11 cellular contexts compared by ENCODE assay signal in the genomic region with DNA sequence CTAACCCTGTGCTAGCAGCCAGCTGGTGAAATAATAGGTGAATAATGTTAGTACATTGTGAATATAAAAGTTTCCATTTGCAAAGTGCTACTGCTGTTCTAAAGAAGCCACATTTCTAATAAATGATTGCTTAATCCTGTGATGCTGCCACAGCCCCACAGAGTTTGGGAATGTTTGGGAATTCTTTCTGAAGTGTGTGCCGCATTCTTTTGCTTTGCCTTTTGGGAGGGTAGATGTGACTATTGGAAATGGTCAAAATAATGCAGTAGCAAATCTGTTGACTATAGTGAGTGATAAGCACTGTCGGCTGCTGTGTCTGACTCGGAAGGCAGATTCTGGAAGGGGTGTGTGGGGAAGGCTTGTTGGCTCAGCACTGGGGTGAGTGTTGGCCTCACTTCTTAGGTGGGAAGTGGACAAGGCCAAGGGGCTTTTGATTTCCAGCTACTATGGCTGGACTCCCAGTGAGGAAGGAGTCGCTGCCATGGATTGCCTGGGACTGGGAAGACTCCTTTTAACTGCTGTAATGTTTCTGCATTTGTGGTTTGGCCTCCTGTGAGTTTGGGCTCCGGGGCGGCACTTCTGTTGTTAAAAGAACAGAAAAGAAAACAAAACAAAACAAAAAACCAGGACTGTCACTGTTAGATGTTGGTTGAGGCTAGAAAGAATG. TPM values are rescaled to one million over a fixed set of nuclear protein-coding genes. Genes with fewer than 3 reads are reported as not detected.
DNase-seq lines count a peak whose midpoint lies in the region; ATAC-seq, FAIRE-seq and TF ChIP-seq lines count a peak whose summit lies in the region.
"Had no signal": no experiment of that assay in that cellular context is flagged by ENCODE, and none has a peak within 500 bp of the region (broad histone marks: within the 10 kb centered on the region; RNA-seq: fewer than 3 reads in every experiment).

No MANE protein-coding gene starts in this region.

- intact Hi-C loops in Caco-2 (cut with micrococcal nuclease; ENCODE audit: unreplicated experiment) (no loop called here), left cardiac atrium (cut with DNase I) (no loop called here), sigmoid colon (cut with DNase I) (loop anchor here (5.0 kb wide), 1 partner anchor 38 kb away; no protein-coding TSS in a partner anchor)

- H3K4me1 Mint-ChIP-seq in Caco-2 (ENCODE audit: low read depth, unreplicated experiment): peaks cover 57% of the 10 kb centered on the region
- peaks cover 39% of the 10 kb centered on the region for H3K4me1 Mint-ChIP-seq in astrocyte (ENCODE audit: low read depth, unreplicated experiment)

- no peak overlapping the region for H3K4me3 ChIP-seq in Caco-2 (ENCODE audit: low read depth, low read length)
- H3K4me3 ChIP-seq in astrocyte (ENCODE audit: insufficient read depth, low read depth, low read length): no peak overlapping the region
- no peak overlapping the region for H3K4me3 ChIP-seq in sigmoid colon

- H3K27me3 ChIP-seq in Caco-2 (replicated peaks; ENCODE audit: control insufficient read depth, insufficient read depth, low read length): no peaks in the 10 kb centered on the region
- peaks cover 51% of the 10 kb centered on the region for H3K27me3 ChIP-seq in astrocyte (ENCODE audit: insufficient read depth, low read length)
- H3K27me3 ChIP-seq in sigmoid colon: no peaks in the 10 kb centered on the region

- 76 to 84% methylated on average over 6 of the region's 6 CpGs for WGBS in sigmoid colon, 2 donors

- no peak overlapping the region for H3K27ac ChIP-seq in astrocyte (ENCODE audit: low read depth, low read length)
- peak overlapping the region; percentile 59 to 80 (median 62) for H3K27ac ChIP-seq in sigmoid colon

- TF ChIP-seq POLR2A in sigmoid colon (IDR thresholded peaks at IDR 0.05): no peak

- no peak overlapping the region for H3K9ac ChIP-seq in astrocyte (ENCODE audit: low read length)

- DNase-seq in Caco-2: no peak
- no peak for DNase-seq in astrocyte (ENCODE audit: low read depth)
- DNase-seq in left cardiac atrium: peak; percentile 55
- peak; percentile 71 for DNase-seq in sigmoid colon
- DNase-seq in activated naive CD4-positive, alpha-beta T cell treated with anti-CD3 and anti-CD28 coated beads, Interleukin-2, amount 50 U/mL, for 16 hours: no peak
- no peak for DNase-seq in activated CD4-positive, alpha-beta T cell treated with anti-CD3 and anti-CD28 coated beads, Interleukin-2, amount 50 U/mL, for 1 hour
- DNase-seq in mucosa of gallbladder (ENCODE audit: low spot score): no peak
- DNase-seq: GOT3; NCI-H187; stimulated activated naive CD8-positive, alpha-beta T cell treated with anti-CD3 and anti-CD28 coated beads, Interleukin-15, Interleukin-2, amounts not matched to agents 100 U/mL and 50 U/mL, for 24 hours had no signal

- no peaks in the 10 kb centered on the region for H3K9me3 Mint-ChIP-seq in Caco-2 (ENCODE audit: unreplicated experiment)
- no peaks in the 10 kb centered on the region for H3K9me3 Mint-ChIP-seq in astrocyte (ENCODE audit: unreplicated experiment)

- no peaks in the 10 kb centered on the region for H4K20me1 ChIP-seq in astrocyte (ENCODE audit: insufficient read depth, low read length)

- TF ChIP-seq CTCF in Caco-2 (IDR thresholded peaks at IDR 0.05; ENCODE audit: insufficient read depth in 1 of 2, low read depth in 1 of 2, low read length in 1 of 2, severe bottlenecking in 1 of 2, unreplicated experiment in 1 of 2) (no peak), astrocyte (IDR thresholded peaks at IDR 0.05; ENCODE audit: insufficient read depth, low read depth, low read length) (no peak), sigmoid colon (IDR thresholded peaks at IDR 0.05) (no peak)

- H2AFZ ChIP-seq in astrocyte (ENCODE audit: low read depth, low read length): no peak overlapping the region

- H3K27ac Mint-ChIP-seq in Caco-2 (ENCODE audit: unreplicated experiment) (peak overlapping the region; percentile 90), astrocyte (ENCODE audit: unreplicated experiment) (peak overlapping the region; percentile 78)

- no peak for TF ChIP-seq EP300 in sigmoid colon (IDR thresholded peaks at IDR 0.05)

- H3K4me3 Mint-ChIP-seq in Caco-2 (ENCODE audit: unreplicated experiment) (peak overlapping the region; percentile 72), astrocyte (ENCODE audit: unreplicated experiment) (no peak overlapping the region)

- CTCF ChIA-PET in Caco-2 (lab: Charles Lee): interaction anchor here (1.4 to 1.8 kb wide), 2 partner anchors 100 to 182 kb away, joined by 8 to 11 read pairs; no protein-coding TSS in a partner anchor

- no peak overlapping the region for H3K4me2 ChIP-seq in astrocyte (ENCODE audit: low read length)

- H3K36me3 Mint-ChIP-seq in Caco-2 (ENCODE audit: insufficient read depth, unreplicated experiment): peaks cover 6% of the 10 kb centered on the region
- no peaks in the 10 kb centered on the region for H3K36me3 Mint-ChIP-seq in astrocyte (ENCODE audit: low read depth, unreplicated experiment)

- POLR2A ChIA-PET in Caco-2 (lab: Charles Lee): interaction anchor here (1.4 kb wide), 1 partner anchor 130 kb away, joined by 5 read pairs; no protein-coding TSS in a partner anchor

- H3K36me3 ChIP-seq in Caco-2 (ENCODE audit: control insufficient read depth, insufficient read depth, low read length): no peaks in the 10 kb centered on the region
- H3K36me3 ChIP-seq in astrocyte (ENCODE audit: insufficient read depth, low read length): no peaks in the 10 kb centered on the region
- H3K36me3 ChIP-seq in sigmoid colon: peaks cover 21 to 87% (median 32%) of the 10 kb centered on the region in 4 donors

- H3K9me3 ChIP-seq in Caco-2 (no peaks in the 10 kb centered on the region), astrocyte (ENCODE audit: insufficient read depth, low read depth, low read length) (no peaks in the 10 kb centered on the region), sigmoid colon (no peaks in the 10 kb centered on the region)

- H3K27me3 Mint-ChIP-seq in Caco-2 (ENCODE audit: insufficient read depth, unreplicated experiment) (no peaks in the 10 kb centered on the region), astrocyte (ENCODE audit: low read depth, unreplicated experiment) (peaks cover 14% of the 10 kb centered on the region)

- H3K4me1 ChIP-seq in Caco-2 (peaks cover 74% of the 10 kb centered on the region), astrocyte (ENCODE audit: insufficient read depth, low read length) (peaks cover 2% of the 10 kb centered on the region), sigmoid colon (peaks cover 0 to 100% (median 100%) of the 10 kb centered on the region in 4 donors)

- no peaks in the 10 kb centered on the region for H3K79me2 ChIP-seq in astrocyte (ENCODE audit: insufficient read depth, low read length)

- peak; percentile 56 to 58 for ATAC-seq in left cardiac atrium
- ATAC-seq in GM18873 (IDR thresholded peaks at IDR 0.05; ENCODE audit: low FRiP score, unreplicated experiment): no peak

- FAIRE-seq in astrocyte (lab: Jason Lieb, UNC): no peak

- BruUV-seq in Caco-2 (replicated peaks; lab: Mats Ljungman, UMichigan): no TSS peak

RNA-seq across cellular contexts. Expression of a gene that starts 20.0 kb away (rescaled TPM):
- total RNA-seq in Caco-2 (2022) (10.6 and 12.7 TPM in 2 replicates), astrocyte (0.36 and 0.50 TPM in 2 replicates), left cardiac atrium (10 to 100 TPM; 65.2 to 79.5 TPM), sigmoid colon (100 to 1,000 TPM in 3 of 4 donors, 10 to 100 TPM in 1; 99.5 to 197 (median 129) TPM), mucosa of gallbladder (85.4 TPM)
- 10 to 100 TPM in 2 of 3 donors, 1 to 10 TPM in 1; 9.9 to 34.4 (median 11.4) TPM for polyA plus RNA-seq in sigmoid colon

Comparison
In these comparisons a context has a peak if more than half of its experiments do, and no peak if none do; other contexts are left out.
1. DNase-seq: peak in left cardiac atrium (single experiment) and sigmoid colon (single experiment); none in Caco-2 (0 of 2), astrocyte (single experiment), activated naive CD4-positive, alpha-beta T cell treated with anti-CD3 and anti-CD28 coated beads, Interleukin-2, amount 50 U/mL, for 16 hours (single experiment), activated CD4-positive, alpha-beta T cell treated with anti-CD3 and anti-CD28 coated beads, Interleukin-2, amount 50 U/mL, for 1 hour (single experiment) and mucosa of gallbladder (single experiment).